Comparison of ENCODE assay signal across 7 cellular contexts in the genomic region with DNA sequence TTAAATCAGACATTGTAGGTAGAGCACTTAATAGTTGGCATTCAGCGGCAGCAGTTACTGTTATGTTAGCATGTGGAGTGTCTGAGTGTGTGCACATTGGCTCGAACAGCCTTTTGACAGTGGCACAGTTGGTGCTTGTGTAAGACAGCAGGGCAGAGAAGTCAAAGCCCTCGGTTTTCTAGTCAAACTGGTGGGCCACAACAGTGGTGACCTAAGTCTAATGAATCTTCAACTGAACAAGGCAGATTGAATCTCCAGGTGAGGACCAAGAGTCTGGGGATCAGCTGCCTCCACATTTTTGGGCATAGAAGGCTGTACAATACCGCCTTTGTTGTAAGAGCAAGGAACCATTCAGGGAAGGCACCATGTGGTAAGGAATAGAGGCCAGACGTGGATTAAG. TPM values are rescaled to one million over a fixed set of nuclear protein-coding genes. Genes with fewer than 3 reads are reported as not detected.
DNase-seq lines count a peak whose midpoint lies in the region; ATAC-seq, FAIRE-seq and TF ChIP-seq lines count a peak whose summit lies in the region.
"Not testable (repeated sequence)": the region's sequence is repeated elsewhere in the genome, so short reads cannot be mapped to it uniquely, and the experiment has no call there.

No MANE protein-coding gene starts in this region.

- H3K4me1 ChIP-seq in DOHH2 (ENCODE audit: control insufficient read depth, low read length), result peaks cover 13% of the 10 kb centered on the region
- peaks cover 11% of the 10 kb centered on the region; the same call in 1 of the 2 replicates for H3K4me1 ChIP-seq in MM.1S (ENCODE audit: low read length)
- peaks cover 13% of the 10 kb centered on the region for H3K4me1 ChIP-seq in endothelial cell of umbilical vein (ENCODE audit: control insufficient read depth, extremely low read depth, insufficient read depth, low read length)
- peaks cover 0 to 22% (median 9%) of the 10 kb centered on the region in 4 donors for H3K4me1 ChIP-seq in right lobe of liver

- not testable (repeated sequence) for TF ChIP-seq CTCF in DOHH2 (IDR thresholded peaks at IDR 0.05; ENCODE audit: low read depth, low read length, poor library complexity, severe bottlenecking); MM.1S (IDR thresholded peaks at IDR 0.05; ENCODE audit: low read length); activated B cell treated with CpG ODN at 0.5 μM for 24 hours (IDR thresholded peaks at IDR 0.05); endothelial cell of umbilical vein (IDR thresholded peaks at IDR 0.05; ENCODE audit: extremely low read depth in 1 of 2, insufficient read depth in 1 of 2, low read depth in 1 of 2, low read length in 2 of 2); right lobe of liver (IDR thresholded peaks at IDR 0.05); progenitor cell of endocrine pancreas (IDR thresholded peaks at IDR 0.05; ENCODE audit: unreplicated experiment)

- POLR2A ChIA-PET in activated B cell treated with CpG ODN at 0.5 μM for 24 hours (lab: Charles Lee); endothelial cell of umbilical vein (lab: Charles Lee): not testable (repeated sequence)

- not testable (repeated sequence) for BruUV-seq in endothelial cell of umbilical vein (replicated peaks; lab: Mats Ljungman, UMichigan)

- not testable (repeated sequence) for H3K27me3 Mint-ChIP-seq in activated B cell treated with CpG ODN at 0.5 μM for 24 hours; activated naive CD8-positive, alpha-beta T cell treated with anti-CD3 and anti-CD28 coated beads, Interleukin-2, amount 50 U/mL, for 24 hours; progenitor cell of endocrine pancreas

- not testable (repeated sequence) for TF ChIP-seq POLR2A in endothelial cell of umbilical vein (IDR thresholded peaks at IDR 0.05; ENCODE audit: low read depth, low read length); right lobe of liver (IDR thresholded peaks at IDR 0.05)

- WGBS in right lobe of liver (ENCODE audit: insufficient coverage, low coverage, low lambda C conversion rate, missing lambda C conversion rate), result 56% methylated on average over 5 of the region's 5 CpGs

- peaks cover 10% of the 10 kb centered on the region for H3K36me3 Mint-ChIP-seq in activated B cell treated with CpG ODN at 0.5 μM for 24 hours (ENCODE audit: low read depth)
- H3K36me3 Mint-ChIP-seq in activated naive CD8-positive, alpha-beta T cell treated with anti-CD3 and anti-CD28 coated beads, Interleukin-2, amount 50 U/mL, for 24 hours (ENCODE audit: low read depth), result peaks cover 11% of the 10 kb centered on the region
- not testable (repeated sequence) for H3K36me3 Mint-ChIP-seq in progenitor cell of endocrine pancreas (ENCODE audit: insufficient read depth)

- intact Hi-C loops in activated B cell treated with CpG ODN at 0.5 μM for 24 hours (cut with micrococcal nuclease), result loop anchor here (2.0 to 5.0 kb wide), 5 partner anchors 57 to 282 kb away; partner anchors contain the start of genes MRPS5, ZNF2 and ZNF892
- intact Hi-C loops in endothelial cell of umbilical vein (cut with micrococcal nuclease); right lobe of liver (cut with DNase I): not testable (repeated sequence)

- H3K79me2 ChIP-seq in DOHH2 (ENCODE audit: control insufficient read depth, low read length) (peaks cover 27% of the 10 kb centered on the region), MM.1S (ENCODE audit: low read length) (peaks cover 28% of the 10 kb centered on the region), endothelial cell of umbilical vein (ENCODE audit: control insufficient read depth, insufficient read depth, low read length) (peaks cover 16% of the 10 kb centered on the region)

- not testable (repeated sequence) for H3K9me1 ChIP-seq in endothelial cell of umbilical vein (replicated peaks; ENCODE audit: control insufficient read depth, extremely low read depth, insufficient read depth, low read length)

- H3K9me3 Mint-ChIP-seq in activated B cell treated with CpG ODN at 0.5 μM for 24 hours; activated naive CD8-positive, alpha-beta T cell treated with anti-CD3 and anti-CD28 coated beads, Interleukin-2, amount 50 U/mL, for 24 hours; progenitor cell of endocrine pancreas (ENCODE audit: low read depth): not testable (repeated sequence)

- H3K9me2 ChIP-seq in DOHH2 (replicated peaks; ENCODE audit: control insufficient read depth, low read length); MM.1S (replicated peaks; ENCODE audit: insufficient read depth, low read length): not testable (repeated sequence)

- dilution Hi-C loops in endothelial cell of umbilical vein (cut with MboI; ENCODE audit: extremely low pct_ligation_motif_present, low sequenced_read_pairs), result not testable (repeated sequence)

- not testable (repeated sequence) for H3K27me3 ChIP-seq in DOHH2 (ENCODE audit: control insufficient read depth, low read length); MM.1S (replicated peaks; ENCODE audit: insufficient read depth, low read length); endothelial cell of umbilical vein (ENCODE audit: control insufficient read depth in 2 of 2, insufficient read depth in 2 of 2, low read length in 2 of 2); right lobe of liver

- H3K27ac ChIP-seq in DOHH2 (ENCODE audit: low read depth, low read length); MM.1S (ENCODE audit: low read length); endothelial cell of umbilical vein (ENCODE audit: insufficient read depth, low read depth, low read length): not testable (repeated sequence)
- peak overlapping the region in 1 of 3 donors; percentile 79 for H3K27ac ChIP-seq in right lobe of liver

- ATAC-seq in activated B cell treated with CpG ODN at 0.5 μM for 24 hours (ENCODE audit: low read depth); activated naive CD8-positive, alpha-beta T cell treated with anti-CD3 and anti-CD28 coated beads, Interleukin-2, amount 50 U/mL, for 24 hours; right lobe of liver: not testable (repeated sequence)

- H3K4me3 Mint-ChIP-seq in activated B cell treated with CpG ODN at 0.5 μM for 24 hours, result peak overlapping the region; percentile 99
- peak overlapping the region; percentile 90 for H3K4me3 Mint-ChIP-seq in activated naive CD8-positive, alpha-beta T cell treated with anti-CD3 and anti-CD28 coated beads, Interleukin-2, amount 50 U/mL, for 24 hours
- H3K4me3 Mint-ChIP-seq in progenitor cell of endocrine pancreas (ENCODE audit: low read depth), result peak overlapping the region; percentile 98

- not testable (repeated sequence) for H3K9ac ChIP-seq in MM.1S (ENCODE audit: low read length); endothelial cell of umbilical vein (replicated peaks; ENCODE audit: extremely low read depth, insufficient read depth, low read length)

- H3K4me3 ChIP-seq in DOHH2 (ENCODE audit: low read length) (peak overlapping the region; percentile 98), MM.1S (ENCODE audit: low read length) (peak overlapping the region; percentile 88), right lobe of liver (peak overlapping the region; percentile 72 to 94 (median 92))
- H3K4me3 ChIP-seq in endothelial cell of umbilical vein (replicated peaks in 1 of 3; ENCODE audit: insufficient read depth in 1 of 3, low read depth in 1 of 3, low read length in 3 of 3), result not testable (repeated sequence)

- H3K9me3 ChIP-seq in DOHH2 (ENCODE audit: control insufficient read depth, insufficient read depth, low read length); MM.1S (replicated peaks; ENCODE audit: insufficient read depth, low read length); endothelial cell of umbilical vein (replicated peaks; ENCODE audit: control insufficient read depth, insufficient read depth, low read length); right lobe of liver: not testable (repeated sequence)

- H3K27ac Mint-ChIP-seq in activated B cell treated with CpG ODN at 0.5 μM for 24 hours; activated naive CD8-positive, alpha-beta T cell treated with anti-CD3 and anti-CD28 coated beads, Interleukin-2, amount 50 U/mL, for 24 hours; progenitor cell of endocrine pancreas: not testable (repeated sequence)

- H3K4me1 Mint-ChIP-seq in activated B cell treated with CpG ODN at 0.5 μM for 24 hours (peaks cover 22% of the 10 kb centered on the region), progenitor cell of endocrine pancreas (ENCODE audit: low read depth) (peaks cover 17% of the 10 kb centered on the region)
- H3K4me1 Mint-ChIP-seq in activated naive CD8-positive, alpha-beta T cell treated with anti-CD3 and anti-CD28 coated beads, Interleukin-2, amount 50 U/mL, for 24 hours, result peaks cover 22% of the 10 kb centered on the region

- CTCF ChIA-PET in activated B cell treated with CpG ODN at 0.5 μM for 24 hours (lab: Charles Lee), result not testable (repeated sequence)
- CTCF ChIA-PET in endothelial cell of umbilical vein (lab: Charles Lee), result interaction anchor here (1.4 to 3.2 kb wide), 5 partner anchors 11 to 59 kb away, joined by 3 to 35 read pairs (median 7); no protein-coding TSS in a partner anchor

- not testable (repeated sequence) for H3K36me3 ChIP-seq in DOHH2 (ENCODE audit: control insufficient read depth, low read length); MM.1S (replicated peaks; ENCODE audit: insufficient read depth, low read length); endothelial cell of umbilical vein (ENCODE audit: control insufficient read depth in 2 of 2, extremely low read depth in 1 of 2, insufficient read depth in 2 of 2, low read length in 2 of 2); right lobe of liver

- H3K4me2 ChIP-seq in DOHH2 (ENCODE audit: low read length) (peak overlapping the region; percentile 88), MM.1S (ENCODE audit: low read depth, low read length) (peak overlapping the region; percentile 88; the same call in 1 of the 2 replicates), endothelial cell of umbilical vein (ENCODE audit: insufficient read depth, low read length) (peak overlapping the region; percentile 84)

- H4K20me1 ChIP-seq in DOHH2 (ENCODE audit: control insufficient read depth, insufficient read depth, low read depth, low read length); MM.1S (ENCODE audit: insufficient read depth, low read length); endothelial cell of umbilical vein (replicated peaks; ENCODE audit: control insufficient read depth, extremely low read depth, insufficient read depth, low read length): not testable (repeated sequence)

- not testable (repeated sequence) for DNase-seq in MM.1S; activated B cell treated with CpG ODN at 0.5 μM for 24 hours; activated naive CD8-positive, alpha-beta T cell treated with anti-CD3 and anti-CD28 coated beads, Interleukin-2, amount 50 U/mL, for 24 hours; endothelial cell of umbilical vein (ENCODE audit: low read depth, low spot score); right lobe of liver; progenitor cell of endocrine pancreas (ENCODE audit: low spot score, unreplicated experiment)

- 0 out of 2 replicates have a peak overlapping the region, but pooled peaks have one; percentile 12 for H2AFZ ChIP-seq in MM.1S (ENCODE audit: low read length)
- H2AFZ ChIP-seq in endothelial cell of umbilical vein (ENCODE audit: low read depth, low read length), result not testable (repeated sequence)

- H3F3A ChIP-seq in DOHH2 (ENCODE audit: control insufficient read depth, insufficient read depth); MM.1S (ENCODE audit: insufficient read depth, low read length): not testable (repeated sequence)

- FAIRE-seq in endothelial cell of umbilical vein (lab: Jason Lieb, UNC), result not testable (repeated sequence)

RNA-seq across cellular contexts. Expression of gene FAHD2A, which starts 1.3 kb away (rescaled TPM):
- 16.8 and 23.4 TPM in 2 replicates for total RNA-seq in activated B cell treated with CpG ODN at 0.5 μM for 24 hours
- total RNA-seq in endothelial cell of umbilical vein, result 27.5 and 33.1 TPM in 2 replicates
- polyA plus RNA-seq in endothelial cell of umbilical vein, result 32.9 and 37.0 TPM in 2 replicates
- polyA plus RNA-seq in endothelial cell of umbilical vein (2011; cell fraction: cytosol; rRNA removed), result 35.5 and 38.1 TPM in 2 replicates
- polyA plus RNA-seq in endothelial cell of umbilical vein (2011; cell fraction: nucleus; rRNA removed), result 56.4 and 60.8 TPM in 2 replicates
- polyA plus RNA-seq in endothelial cell of umbilical vein (2012), result 25.4 and 33.4 TPM in 2 replicates
- polyA minus RNA-seq in endothelial cell of umbilical vein, result 37.1 and 40.1 TPM in 2 replicates
- polyA minus RNA-seq in endothelial cell of umbilical vein (2011; cell fraction: cytosol; rRNA and poly(A)+ RNA removed), result 21.8 TPM
- polyA minus RNA-seq in endothelial cell of umbilical vein (2011; cell fraction: nucleus; rRNA and poly(A)+ RNA removed), result 15.1 and 20.7 TPM in 2 replicates
- total RNA-seq in right lobe of liver, result 10 to 100 TPM; 62.2 to 80.1 (median 75.7) TPM
- 28.8 and 31.1 TPM in 2 replicates for total RNA-seq in progenitor cell of endocrine pancreas
